In the genomic region with DNA sequence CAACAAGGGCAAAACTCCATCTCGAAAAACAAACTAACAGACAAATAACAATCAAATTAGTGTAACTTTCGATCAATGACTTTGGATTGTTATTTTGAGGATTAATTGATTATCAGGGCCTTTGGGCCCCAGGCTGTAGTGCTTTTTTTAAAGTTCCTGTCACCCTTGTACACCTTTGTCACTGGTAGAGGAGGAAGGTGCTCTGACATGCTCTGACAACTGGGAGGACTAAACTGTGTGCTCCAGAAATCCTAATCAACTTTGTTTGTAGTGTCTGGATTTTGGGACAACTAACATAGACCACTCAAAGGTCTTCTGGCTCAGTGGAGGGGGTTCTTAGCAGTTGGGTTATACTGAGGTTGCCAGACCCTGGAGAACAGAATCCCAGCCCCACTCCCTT, we compare ENCODE assay signal across 9 cellular contexts. TPM values are rescaled to one million over a fixed set of nuclear protein-coding genes. Genes with fewer than 3 reads are reported as not detected.
DNase-seq lines count a peak whose midpoint lies in the region; ATAC-seq, FAIRE-seq and TF ChIP-seq lines count a peak whose summit lies in the region.
"Had no signal": no experiment of that assay in that cellular context is flagged by ENCODE, and none has a peak within 500 bp of the region (broad histone marks: within the 10 kb centered on the region; RNA-seq: fewer than 3 reads in every experiment).

No MANE protein-coding gene starts in this region.

- POLR2A ChIA-PET in A673 (lab: Charles Lee; ENCODE audit: low non-redundant PET): no interaction called here

- WGBS in HUES64: 90% methylated on average over 2 of the region's 2 CpGs

- peaks cover 8% of the 10 kb centered on the region for H3K36me3 Mint-ChIP-seq in central memory CD8-positive, alpha-beta T cell (ENCODE audit: insufficient read depth)

- H3K4me1 Mint-ChIP-seq in central memory CD8-positive, alpha-beta T cell: peaks cover 42% of the 10 kb centered on the region

- peak overlapping the region; percentile 96 for H3K4me3 Mint-ChIP-seq in central memory CD8-positive, alpha-beta T cell

- peak overlapping the region; percentile 80 for H3K4me3 ChIP-seq in A673 (ENCODE audit: low read depth, low read length, poor library complexity, severe bottlenecking)
- peak overlapping the region; percentile 85 for H3K4me3 ChIP-seq in HUES64 (ENCODE audit: low read length)
- H3K4me3 ChIP-seq in muscle layer of colon (ENCODE audit: low read depth in 1 of 2, low read length in 2 of 2): peak overlapping the region in 1 of 2 donors; percentile 80

- peak overlapping the region; percentile 95; the same call in 1 of the 2 replicates for H3K9ac ChIP-seq in HUES64 (ENCODE audit: low read depth, low read length)
- peak overlapping the region; percentile 54 for H3K9ac ChIP-seq in muscle layer of colon (ENCODE audit: low read length)

- H3K27ac Mint-ChIP-seq in central memory CD8-positive, alpha-beta T cell (ENCODE audit: low read depth): peak overlapping the region; percentile 86

- DNase-seq in A673 (ENCODE audit: low spot score) (no peak), GM12892 (ENCODE audit: insufficient read length) (no peak), GOT3 (lab: John Stamatoyannopoulos, UW) (no peak)
- DNase-seq in central memory CD8-positive, alpha-beta T cell (ENCODE audit: low spot score in 2 of 2): no peak
- DNase-seq: occipital lobe had no signal

- H3K36me3 ChIP-seq in A673 (ENCODE audit: insufficient read depth, low read length, poor library complexity, severe bottlenecking) (peaks cover 14% of the 10 kb centered on the region), HUES64 (ENCODE audit: insufficient read depth, low read length) (peaks cover 17% of the 10 kb centered on the region), muscle layer of colon (ENCODE audit: insufficient read depth, low read length) (peaks cover 6% of the 10 kb centered on the region)

- intact Hi-C loops in A673 (cut with micrococcal nuclease; ENCODE audit: unreplicated experiment): no loop called here

- no peaks in the 10 kb centered on the region for H3K27me3 Mint-ChIP-seq in central memory CD8-positive, alpha-beta T cell

- H3K9me3 ChIP-seq in A673 (ENCODE audit: low read depth, low read length, poor library complexity, severe bottlenecking) (no peaks in the 10 kb centered on the region), HUES64 (ENCODE audit: insufficient read depth, low read depth, low read length) (no peaks in the 10 kb centered on the region), muscle layer of colon (ENCODE audit: low read length) (no peaks in the 10 kb centered on the region)

- FAIRE-seq in GM12892 (lab: Jason Lieb, UNC): no peak

- ATAC-seq in central memory CD8-positive, alpha-beta T cell (replicated peaks; ENCODE audit: extremely low read depth, poor library complexity, severe bottlenecking): no peak
- ATAC-seq in GM21447 (IDR thresholded peaks at IDR 0.05; ENCODE audit: unreplicated experiment) (no peak), HG03280 (IDR thresholded peaks at IDR 0.05; ENCODE audit: unreplicated experiment) (no peak)

- no peaks in the 10 kb centered on the region for H3K9me3 Mint-ChIP-seq in central memory CD8-positive, alpha-beta T cell

- no TSS peak for BruUV-seq in A673 (replicated peaks; lab: Mats Ljungman, UMichigan)

- TF ChIP-seq POLR2A in GM12892 (IDR thresholded peaks at IDR 0.05; ENCODE audit: low read depth, low read length): no peak

- CTCF ChIA-PET in A673 (lab: Charles Lee): no interaction called here

- H3K27ac ChIP-seq in A673 (ENCODE audit: low read depth, low read length, poor library complexity, severe bottlenecking): no peak overlapping the region
- no peak overlapping the region for H3K27ac ChIP-seq in HUES64 (ENCODE audit: low read depth, low read length)
- H3K27ac ChIP-seq in muscle layer of colon (ENCODE audit: low read depth, low read length): no peak overlapping the region

- no peak for TF ChIP-seq CTCF in A673 (conservative IDR thresholded peaks at IDR 0.05; ENCODE audit: low read depth, low read length)

- H3K4me1 ChIP-seq in A673 (ENCODE audit: insufficient read depth, low read length, poor library complexity, severe bottlenecking): peaks cover 14% of the 10 kb centered on the region
- H3K4me1 ChIP-seq in HUES64 (ENCODE audit: insufficient read depth, low read length): peaks cover 25% of the 10 kb centered on the region; the same call in 1 of the 2 replicates
- H3K4me1 ChIP-seq in muscle layer of colon (ENCODE audit: insufficient read depth, low read length): peaks cover 25% of the 10 kb centered on the region

- H3K27me3 ChIP-seq in A673 (replicated peaks; ENCODE audit: insufficient read depth, low read depth, low read length, poor library complexity) (no peaks in the 10 kb centered on the region), HUES64 (ENCODE audit: insufficient read depth, low read length) (no peaks in the 10 kb centered on the region), muscle layer of colon (ENCODE audit: control insufficient read depth in 1 of 2, insufficient read depth in 2 of 2, low read length in 2 of 2) (no peaks in the 10 kb centered on the region)

RNA-seq across cellular contexts. Expression of a gene that starts 1.8 kb away (rescaled TPM):
- total RNA-seq in A673 (2021): 266 and 284 TPM in 2 replicates
- polyA plus RNA-seq in HUES64 (2013, experiment 1 of 2): 195 TPM
- 214 TPM for polyA plus RNA-seq in HUES64 (2013, experiment 2 of 2)
- 722 TPM for polyA plus RNA-seq in GM12892 (2012; ENCODE audit: missing spikeins)

RNA-seq across cellular contexts. Expression of a gene that starts 46.5 kb away (rescaled TPM):
- not detected in 2 replicates for total RNA-seq in A673 (2021)
- polyA plus RNA-seq in HUES64 (2013, experiment 1 of 2): not detected
- not detected for polyA plus RNA-seq in HUES64 (2013, experiment 2 of 2)
- 0.45 TPM for polyA plus RNA-seq in GM12892 (2012; ENCODE audit: missing spikeins)
- total RNA-seq: occipital lobe had no signal
